In genomic region chr16:54171855-54172537, GRCh38 we compare ENCODE assay signal across 12 cellular contexts.
DNase-seq lines count a peak whose midpoint lies in the region; ATAC-seq, FAIRE-seq and TF ChIP-seq lines count a peak whose summit lies in the region.
"Had no signal": no experiment of that assay in that cellular context is flagged by ENCODE, and none has a peak within 500 bp of the region (broad histone marks: within the 10 kb centered on the region; RNA-seq: fewer than 3 reads in every experiment).

No MANE protein-coding gene starts in this region.

- H3K9me3 ChIP-seq in tibial artery: no peaks in the 10 kb centered on the region
- H3K9me3 ChIP-seq: upper lobe of left lung had no signal

- FAIRE-seq in urothelium cell line (lab: Jason Lieb, UNC): no peak

- H3K4me3 ChIP-seq in tibial artery: no peak overlapping the region
- H3K4me3 ChIP-seq: upper lobe of left lung had no signal

- ATAC-seq in HG03469 (IDR thresholded peaks at IDR 0.05; ENCODE audit: unreplicated experiment): no peak

- no peak overlapping the region for H3K27ac ChIP-seq in tibial artery
- H3K27ac ChIP-seq: upper lobe of left lung had no signal

- H3K36me3 ChIP-seq in tibial artery: no peaks in the 10 kb centered on the region
- H3K36me3 ChIP-seq: upper lobe of left lung had no signal

- no peaks in the 10 kb centered on the region for H3K4me1 ChIP-seq in tibial artery

- intact Hi-C loops in tibial artery (cut with DNase I; ENCODE audit: low total_unique reads): no loop called here

- H3K27me3 ChIP-seq in tibial artery: peaks cover 0 to 19% of the 10 kb centered on the region in 2 donors
- H3K27me3 ChIP-seq: upper lobe of left lung had no signal

- DNase-seq in GM03348 (ENCODE audit: low spot score) (peak; percentile 29), NCI-H2196 treated with DMSO at 0.1 percent for 48 hours (lab: John Stamatoyannopoulos, UW; ENCODE audit: unreplicated experiment) (peak; percentile 3), ecto neural progenitor cell (ENCODE audit: low spot score) (peak; percentile 47), putamen (ENCODE audit: low spot score) (peak; percentile 15), tibial artery (no peak), urothelium cell line (ENCODE audit: low spot score) (no peak)
- DNase-seq: activated T-cell treated with anti-CD3 and anti-CD28 coated beads, Interleukin-2, amount 50 U/mL, for 24 hours; effector CD4-positive, alpha-beta T cell; H7; stimulated activated CD4-positive, alpha-beta T cell treated with anti-CD3 and anti-CD28 coated beads, Interleukin-1b, Interleukin-23, amount 100 ng/mL, for 48 hours; upper lobe of left lung had no signal

- TF ChIP-seq CTCF in tibial artery (IDR thresholded peaks at IDR 0.05): no peak

Comparison
In these comparisons a context has a peak if more than half of its experiments do, and no peak if none do; other contexts are left out.
1. DNase-seq: peak in GM03348 (single experiment), NCI-H2196 treated with DMSO at 0.1 percent for 48 hours (single experiment), ecto neural progenitor cell (single experiment) and putamen (single experiment); none in tibial artery (0 of 2) and urothelium cell line (single experiment).